ENCODE assay signal across 24 cellular contexts in the genomic region with DNA sequence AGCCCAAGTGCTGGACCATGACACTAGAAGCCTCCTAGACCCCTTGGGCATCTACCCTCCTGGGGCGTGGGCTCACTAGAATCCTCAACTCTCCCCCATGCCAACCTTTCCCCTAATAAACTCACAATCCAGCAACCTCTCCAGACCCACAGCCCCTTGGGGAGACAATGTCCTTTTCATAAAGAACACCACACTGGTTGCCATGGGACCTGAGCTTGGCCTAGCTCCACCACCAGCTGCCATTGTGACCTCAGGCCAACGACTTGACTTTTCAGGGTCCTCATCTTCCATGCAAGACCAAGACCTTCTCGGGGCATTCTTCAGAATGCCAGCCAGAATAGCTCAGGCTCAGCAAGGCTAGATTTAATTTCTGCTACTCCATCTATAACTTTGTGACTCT.
A peak's percentile ranks its signal among the peaks of the same experiment; 100 is the strongest.
DNase-seq lines count a peak whose midpoint lies in the region; ATAC-seq, FAIRE-seq and TF ChIP-seq lines count a peak whose summit lies in the region.
"Had no signal": no experiment of that assay in that cellular context is flagged by ENCODE, and none has a peak within 500 bp of the region (broad histone marks: within the 10 kb centered on the region; RNA-seq: fewer than 3 reads in every experiment).

No MANE protein-coding gene starts in this region.

- TF ChIP-seq EP300 in H1 (IDR thresholded peaks at IDR 0.05; ENCODE audit: borderline replicate concordance in 1 of 2, low read depth in 2 of 2, low read length in 2 of 2): no peak

- H4K91ac ChIP-seq in H1 (replicated peaks; ENCODE audit: insufficient read length, low read length): no peak overlapping the region

- H2BK15ac ChIP-seq in H1 (ENCODE audit: low read length): no peak overlapping the region

- no peak for ATAC-seq in left cardiac atrium
- ATAC-seq: CD8-positive, alpha-beta T cell; GM12878; GM23338 had no signal

- TF ChIP-seq CTCF in H1 (IDR thresholded peaks at IDR 0.05; ENCODE audit: control extremely low read depth in 1 of 3, insufficient read depth in 1 of 3, low read depth in 1 of 3, low read length in 3 of 3) (no peak), thyroid gland (IDR thresholded peaks at IDR 0.05) (no peak)

- no peak overlapping the region for H2BK12ac ChIP-seq in H1 (ENCODE audit: low read depth, low read length)

- no peak overlapping the region for H3K56ac ChIP-seq in H1 (replicated peaks; ENCODE audit: insufficient read length, low read depth, low read length)

- H3K9me3 ChIP-seq in H1 (ENCODE audit: insufficient read depth in 2 of 2, low read depth in 1 of 2, low read length in 1 of 2): peaks cover 0 to 2% of the 10 kb centered on the region in 2 experiments; a peak in 2 of 4 replicates
- no peaks in the 10 kb centered on the region for H3K9me3 ChIP-seq in thyroid gland
- H3K9me3 ChIP-seq: HAP-1 had no signal

- H3K36me3 ChIP-seq in H1 (ENCODE audit: control insufficient read depth in 2 of 4, insufficient read depth in 4 of 4, low read length in 3 of 4): no peaks in the 10 kb centered on the region
- no peaks in the 10 kb centered on the region for H3K36me3 ChIP-seq in thyroid gland
- H3K36me3 ChIP-seq: BLaER1, HAP-1 had no signal

- no peak overlapping the region for H3K9ac ChIP-seq in H1 (replicated peaks in 1 of 4; ENCODE audit: extremely low read depth in 1 of 4, low read depth in 3 of 4, low read length in 3 of 4)
- H3K9ac ChIP-seq: BLaER1 had no signal

- no peak for FAIRE-seq in H1 (lab: Jason Lieb, UNC)
- FAIRE-seq in RCC 7860 (lab: Jason Lieb, UNC): no peak
- FAIRE-seq: A204.1, D721Med, GM12878, H54 had no signal

- no peak overlapping the region for H4K8ac ChIP-seq in H1 (ENCODE audit: extremely low read depth, insufficient read depth, low read length)

- H3K4me1 ChIP-seq in H1 (replicated peaks in 1 of 4; ENCODE audit: control insufficient read depth in 3 of 4, insufficient read depth in 4 of 4, low read length in 3 of 4) (peaks cover 0 to 8% (median 1%) of the 10 kb centered on the region in 4 experiments; a peak in 2 of 7 replicates), thyroid gland (peaks cover 0 to 40% of the 10 kb centered on the region in 2 donors)
- H3K4me1 ChIP-seq: BLaER1, HAP-1 had no signal

- H4K20me1 ChIP-seq in H1 (replicated peaks in 1 of 2; ENCODE audit: control insufficient read depth in 1 of 2, insufficient read depth in 2 of 2, low read length in 2 of 2): no peaks in the 10 kb centered on the region
- H4K20me1 ChIP-seq: BLaER1 had no signal

- H2BK5ac ChIP-seq in H1 (ENCODE audit: low read depth, low read length): no peak overlapping the region

- CTCF ChIA-PET in H1 (lab: Charles Lee; ENCODE audit: partially characterized antibody): interaction anchor here (0.7 to 1.8 kb wide), 2 partner anchors 30 to 227 kb away, joined by 4 to 5 read pairs; no protein-coding TSS in a partner anchor

- no peak overlapping the region for H3K18ac ChIP-seq in H1 (ENCODE audit: extremely low read depth, low read length)

- intact Hi-C loops in thyroid gland (cut with DNase I) (no loop called here), left cardiac atrium (cut with DNase I) (no loop called here)

- H3K27ac ChIP-seq in H1 (ENCODE audit: low read depth, low read length) (no peak overlapping the region), thyroid gland (no peak overlapping the region)
- H3K27ac ChIP-seq: 22Rv1, BLaER1, C4-2B had no signal

- no peaks in the 10 kb centered on the region for H3K79me2 ChIP-seq in H1 (ENCODE audit: control insufficient read depth in 1 of 2, insufficient read depth in 2 of 2, low read length in 2 of 2)

- POLR2A ChIA-PET in H1 (lab: Charles Lee; ENCODE audit: partially characterized antibody): interaction anchor here (0.6 kb wide), 1 partner anchor 670 kb away, joined by 3 read pairs; no protein-coding TSS in a partner anchor

- 0 out of 2 replicates have a peak overlapping the region, but pooled peaks have one; percentile 10 for H2AK5ac ChIP-seq in H1 (ENCODE audit: low read depth, low read length)

- H3K4me3 ChIP-seq in H1 (ENCODE audit: extremely low read depth in 1 of 4, insufficient read depth in 2 of 4, low read depth in 3 of 4, low read length in 4 of 4): no peak overlapping the region
- H3K4me3 ChIP-seq in thyroid gland (replicated peaks in 1 of 3): no peak overlapping the region
- H3K4me3 ChIP-seq: BLaER1, GM12878, GM23338, HAP-1 had no signal

- H3K14ac ChIP-seq in H1 (ENCODE audit: insufficient read length): no peak overlapping the region

- H3K23ac ChIP-seq in H1 (ENCODE audit: insufficient read length): no peak overlapping the region

- H2AFZ ChIP-seq in H1 (ENCODE audit: low read length): no peak overlapping the region

- TF ChIP-seq RAD21 in H1 (IDR thresholded peaks at IDR 0.05 in 1 of 2, conservative IDR thresholded peaks at IDR 0.05 in 1 of 2; ENCODE audit: low read depth in 2 of 2, low read length in 2 of 2): no peak

- no peak overlapping the region for H3K4me2 ChIP-seq in H1 (ENCODE audit: insufficient read depth in 1 of 2, low read depth in 2 of 2, low read length in 2 of 2)
- H3K4me2 ChIP-seq: BLaER1, GM23338 had no signal

- no peak overlapping the region for H2BK120ac ChIP-seq in H1 (replicated peaks; ENCODE audit: low read depth, low read length)

- no peaks in the 10 kb centered on the region for H3K79me1 ChIP-seq in H1 (ENCODE audit: low read depth, low read length)

- no peaks in the 10 kb centered on the region for H3K23me2 ChIP-seq in H1 (ENCODE audit: low read depth, low read length)

- H3K4ac ChIP-seq in H1 (replicated peaks; ENCODE audit: insufficient read length, low read depth, low read length): no peak overlapping the region

- no peak overlapping the region for H4K5ac ChIP-seq in H1 (ENCODE audit: insufficient read length, low read depth, low read length)

- DNase-seq in activated CD8-positive, alpha-beta memory T cell treated with anti-CD3 and anti-CD28 coated beads for 24 hours: peak; percentile 7
- no peak for DNase-seq in activated CD8-positive, alpha-beta memory T cell treated with anti-CD3 and anti-CD28 coated beads, Interleukin-2, amount 50 U/mL, for 4 hours
- peak in 1 of 2 experiments; percentile 8 for DNase-seq in H1 (ENCODE audit: low read depth in 1 of 2, low spot score in 2 of 2)
- peak; percentile 2 for DNase-seq in iPS-NIHi7 (ENCODE audit: extremely low spot score)
- DNase-seq in thyroid gland: peak; percentile 28 to 54
- DNase-seq in RCC 7860 (ENCODE audit: low spot score): no peak
- no peak for DNase-seq in left cardiac atrium
- DNase-seq in activated CD4-positive, alpha-beta T cell treated with anti-CD3 and anti-CD28 coated beads for 1 hour: no peak
- DNase-seq: CD4-positive, CD25-positive, alpha-beta regulatory T cell; CD8-positive, alpha-beta T cell; DMS 273 treated with DMSO at 0.1 percent for 48 hours; DMS79; EL; GDM1; HFFc6 had no signal

- TF ChIP-seq POLR2A in H1 (IDR thresholded peaks at IDR 0.05; ENCODE audit: control extremely low read depth in 1 of 2, low read depth in 2 of 2, low read length in 2 of 2) (no peak), thyroid gland (IDR thresholded peaks at IDR 0.05) (no peak)

- 70% methylated on average over 3 of the region's 3 CpGs; no CpG with 5 or more reads in 1 of the 2 experiments for WGBS in H1 (ENCODE audit: extremely low coverage in 1 of 2, insufficient coverage in 1 of 2, insufficient read length in 1 of 2, insufficient replicate concordance in 2 of 2, low coverage in 1 of 2, low lambda C conversion rate in 2 of 2, missing lambda C conversion rate in 1 of 2), 2 experiments
- WGBS in thyroid gland, 2 donors: 51 to 52% methylated on average over 3 of the region's 3 CpGs

- no peaks in the 10 kb centered on the region for H3K27me3 ChIP-seq in H1 (replicated peaks in 1 of 4; ENCODE audit: control insufficient read depth in 3 of 4, extremely low read depth in 1 of 4, insufficient read depth in 3 of 4, low read length in 3 of 4)
- no peaks in the 10 kb centered on the region for H3K27me3 ChIP-seq in thyroid gland
- H3K27me3 ChIP-seq: BLaER1 had no signal

- H2BK20ac ChIP-seq in H1 (ENCODE audit: low read length): no peak overlapping the region

TF ChIP-seq in H1, 55 proteins besides CTCF, POLR2A, EP300 and RAD21:
- TF ChIP-seq ATF2 (IDR thresholded peaks at IDR 0.05; ENCODE audit: low read length): no peak
- no peak for TF ChIP-seq SIN3A (conservative IDR thresholded peaks at IDR 0.05 in 1 of 2, IDR thresholded peaks at IDR 0.05 in 1 of 2; ENCODE audit: low read depth in 1 of 2, low read length in 2 of 2)
- no peak for TF ChIP-seq NANOG (IDR thresholded peaks at IDR 0.05; ENCODE audit: insufficient read depth, low read depth, low read length, poor library complexity, severe bottlenecking)
- TF ChIP-seq, protein P1, sequence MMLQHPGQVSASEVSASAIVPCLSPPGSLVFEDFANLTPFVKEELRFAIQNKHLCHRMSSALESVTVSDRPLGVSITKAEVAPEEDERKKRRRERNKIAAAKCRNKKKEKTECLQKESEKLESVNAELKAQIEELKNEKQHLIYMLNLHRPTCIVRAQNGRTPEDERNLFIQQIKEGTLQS (IDR thresholded peaks at IDR 0.05; ENCODE audit: insufficient read depth, low read depth, low read length): no peak
- TF ChIP-seq FOSL1 (IDR thresholded peaks at IDR 0.05; ENCODE audit: insufficient read depth, low read depth, low read length): no peak
- no peak for TF ChIP-seq HDAC6 (IDR thresholded peaks at IDR 0.05; ENCODE audit: low read depth, low read length)
- no peak for TF ChIP-seq E2F6 (IDR thresholded peaks at IDR 0.05)
TF ChIP-seq in H1: peak in this region for 0.

Comparison
In these comparisons a context has a peak if more than half of its experiments do, and no peak if none do; other contexts are left out.
1. DNase-seq: peak in activated CD8-positive, alpha-beta memory T cell treated with anti-CD3 and anti-CD28 coated beads for 24 hours (single experiment), iPS-NIHi7 (single experiment) and thyroid gland (2 of 2); none in activated CD8-positive, alpha-beta memory T cell treated with anti-CD3 and anti-CD28 coated beads, Interleukin-2, amount 50 U/mL, for 4 hours (single experiment), RCC 7860 (single experiment), left cardiac atrium (single experiment) and activated CD4-positive, alpha-beta T cell treated with anti-CD3 and anti-CD28 coated beads for 1 hour (single experiment).